1 cellular context compared by ENCODE assay signal in the genomic region with DNA sequence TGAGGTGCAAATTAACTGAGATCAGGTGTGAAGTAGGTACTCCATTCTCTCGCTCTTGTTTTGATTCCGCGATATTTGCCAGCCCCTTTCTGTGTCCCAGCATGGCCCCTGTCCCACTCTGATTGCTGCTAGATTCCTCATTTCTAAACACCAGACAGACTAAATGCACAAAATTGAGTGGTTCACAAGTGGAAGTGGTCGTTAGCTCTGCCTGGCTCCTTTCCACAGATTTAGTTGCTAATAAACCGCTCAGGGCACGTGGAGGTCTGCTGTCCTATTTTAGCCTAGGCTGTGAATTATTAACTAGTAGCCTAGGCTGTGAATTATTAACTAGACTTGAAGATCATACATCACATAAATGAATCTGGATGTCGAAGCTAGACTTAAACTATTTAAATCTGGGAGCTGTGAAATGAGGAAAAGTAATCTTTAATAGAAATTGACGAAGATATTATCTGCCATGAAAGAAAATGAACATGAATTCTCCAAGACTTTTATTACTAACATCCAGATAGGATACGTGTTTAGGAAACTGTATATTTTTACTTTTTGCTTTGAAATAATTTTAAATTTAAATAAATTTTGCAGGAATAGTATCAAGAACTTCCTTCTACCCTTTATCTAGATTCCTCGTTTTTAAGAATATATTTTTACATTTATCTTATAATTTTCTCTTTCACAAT.
TF ChIP-seq lines count a peak whose summit lies in the region.

No MANE protein-coding gene starts in this region.

TF ChIP-seq in HepG2, 621 proteins besides CTCF, POLR2A, EP300 and RAD21 (continued from another document and continues in another):
- TF ChIP-seq, protein P1, sequence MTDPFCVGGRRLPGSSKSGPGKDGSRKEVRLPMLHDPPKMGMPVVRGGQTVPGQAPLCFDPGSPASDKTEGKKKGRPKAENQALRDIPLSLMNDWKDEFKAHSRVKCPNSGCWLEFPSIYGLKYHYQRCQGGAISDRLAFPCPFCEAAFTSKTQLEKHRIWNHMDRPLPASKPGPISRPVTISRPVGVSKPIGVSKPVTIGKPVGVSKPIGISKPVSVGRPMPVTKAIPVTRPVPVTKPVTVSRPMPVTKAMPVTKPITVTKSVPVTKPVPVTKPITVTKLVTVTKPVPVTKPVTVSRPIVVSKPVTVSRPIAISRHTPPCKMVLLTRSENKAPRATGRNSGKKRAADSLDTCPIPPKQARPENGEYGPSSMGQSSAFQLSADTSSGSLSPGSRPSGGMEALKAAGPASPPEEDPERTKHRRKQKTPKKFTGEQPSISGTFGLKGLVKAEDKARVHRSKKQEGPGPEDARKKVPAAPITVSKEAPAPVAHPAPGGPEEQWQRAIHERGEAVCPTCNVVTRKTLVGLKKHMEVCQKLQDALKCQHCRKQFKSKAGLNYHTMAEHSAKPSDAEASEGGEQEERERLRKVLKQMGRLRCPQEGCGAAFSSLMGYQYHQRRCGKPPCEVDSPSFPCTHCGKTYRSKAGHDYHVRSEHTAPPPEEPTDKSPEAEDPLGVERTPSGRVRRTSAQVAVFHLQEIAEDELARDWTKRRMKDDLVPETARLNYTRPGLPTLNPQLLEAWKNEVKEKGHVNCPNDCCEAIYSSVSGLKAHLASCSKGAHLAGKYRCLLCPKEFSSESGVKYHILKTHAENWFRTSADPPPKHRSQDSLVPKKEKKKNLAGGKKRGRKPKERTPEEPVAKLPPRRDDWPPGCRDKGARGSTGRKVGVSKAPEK (CRISPR knock-in tag; IDR thresholded peaks at IDR 0.05; ENCODE audit: borderline replicate concordance): no peak
- no peak for TF ChIP-seq SMAD1 (CRISPR knock-in tag; IDR thresholded peaks at IDR 0.05; ENCODE audit: borderline replicate concordance, low read depth)
- TF ChIP-seq, protein P2, sequence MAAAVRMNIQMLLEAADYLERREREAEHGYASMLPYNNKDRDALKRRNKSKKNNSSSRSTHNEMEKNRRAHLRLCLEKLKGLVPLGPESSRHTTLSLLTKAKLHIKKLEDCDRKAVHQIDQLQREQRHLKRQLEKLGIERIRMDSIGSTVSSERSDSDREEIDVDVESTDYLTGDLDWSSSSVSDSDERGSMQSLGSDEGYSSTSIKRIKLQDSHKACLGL (CRISPR knock-in tag; IDR thresholded peaks at IDR 0.05): no peak
- no peak for TF ChIP-seq HDAC1 (CRISPR knock-in tag; IDR thresholded peaks at IDR 0.05)
- TF ChIP-seq HOXA5 (CRISPR knock-in tag; IDR thresholded peaks at IDR 0.05): no peak
- TF ChIP-seq BRD4 (CRISPR knock-in tag; IDR thresholded peaks at IDR 0.05): no peak
- no peak for TF ChIP-seq RFXANK (CRISPR knock-in tag; IDR thresholded peaks at IDR 0.05)
- TF ChIP-seq, protein P3, sequence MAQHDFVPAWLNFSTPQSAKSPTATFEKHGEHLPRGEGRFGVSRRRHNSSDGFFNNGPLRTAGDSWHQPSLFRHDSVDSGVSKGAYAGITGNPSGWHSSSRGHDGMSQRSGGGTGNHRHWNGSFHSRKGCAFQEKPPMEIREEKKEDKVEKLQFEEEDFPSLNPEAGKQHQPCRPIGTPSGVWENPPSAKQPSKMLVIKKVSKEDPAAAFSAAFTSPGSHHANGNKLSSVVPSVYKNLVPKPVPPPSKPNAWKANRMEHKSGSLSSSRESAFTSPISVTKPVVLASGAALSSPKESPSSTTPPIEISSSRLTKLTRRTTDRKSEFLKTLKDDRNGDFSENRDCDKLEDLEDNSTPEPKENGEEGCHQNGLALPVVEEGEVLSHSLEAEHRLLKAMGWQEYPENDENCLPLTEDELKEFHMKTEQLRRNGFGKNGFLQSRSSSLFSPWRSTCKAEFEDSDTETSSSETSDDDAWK (CRISPR knock-in tag; IDR thresholded peaks at IDR 0.05): no peak
- no peak for TF ChIP-seq ZNF572 (CRISPR knock-in tag; IDR thresholded peaks at IDR 0.05)
- TF ChIP-seq PAF1 (CRISPR knock-in tag; IDR thresholded peaks at IDR 0.05): no peak
- no peak for TF ChIP-seq NFKBIZ (CRISPR knock-in tag; IDR thresholded peaks at IDR 0.05)
- TF ChIP-seq SMARCE1 (IDR thresholded peaks at IDR 0.05; ENCODE audit: borderline replicate concordance): no peak
- TF ChIP-seq, protein P4, sequence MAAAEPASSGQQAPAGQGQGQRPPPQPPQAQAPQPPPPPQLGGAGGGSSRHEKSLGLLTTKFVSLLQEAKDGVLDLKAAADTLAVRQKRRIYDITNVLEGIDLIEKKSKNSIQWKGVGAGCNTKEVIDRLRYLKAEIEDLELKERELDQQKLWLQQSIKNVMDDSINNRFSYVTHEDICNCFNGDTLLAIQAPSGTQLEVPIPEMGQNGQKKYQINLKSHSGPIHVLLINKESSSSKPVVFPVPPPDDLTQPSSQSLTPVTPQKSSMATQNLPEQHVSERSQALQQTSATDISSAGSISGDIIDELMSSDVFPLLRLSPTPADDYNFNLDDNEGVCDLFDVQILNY (CRISPR knock-in tag; conservative IDR thresholded peaks at IDR 0.05): no peak
- TF ChIP-seq, protein P5, sequence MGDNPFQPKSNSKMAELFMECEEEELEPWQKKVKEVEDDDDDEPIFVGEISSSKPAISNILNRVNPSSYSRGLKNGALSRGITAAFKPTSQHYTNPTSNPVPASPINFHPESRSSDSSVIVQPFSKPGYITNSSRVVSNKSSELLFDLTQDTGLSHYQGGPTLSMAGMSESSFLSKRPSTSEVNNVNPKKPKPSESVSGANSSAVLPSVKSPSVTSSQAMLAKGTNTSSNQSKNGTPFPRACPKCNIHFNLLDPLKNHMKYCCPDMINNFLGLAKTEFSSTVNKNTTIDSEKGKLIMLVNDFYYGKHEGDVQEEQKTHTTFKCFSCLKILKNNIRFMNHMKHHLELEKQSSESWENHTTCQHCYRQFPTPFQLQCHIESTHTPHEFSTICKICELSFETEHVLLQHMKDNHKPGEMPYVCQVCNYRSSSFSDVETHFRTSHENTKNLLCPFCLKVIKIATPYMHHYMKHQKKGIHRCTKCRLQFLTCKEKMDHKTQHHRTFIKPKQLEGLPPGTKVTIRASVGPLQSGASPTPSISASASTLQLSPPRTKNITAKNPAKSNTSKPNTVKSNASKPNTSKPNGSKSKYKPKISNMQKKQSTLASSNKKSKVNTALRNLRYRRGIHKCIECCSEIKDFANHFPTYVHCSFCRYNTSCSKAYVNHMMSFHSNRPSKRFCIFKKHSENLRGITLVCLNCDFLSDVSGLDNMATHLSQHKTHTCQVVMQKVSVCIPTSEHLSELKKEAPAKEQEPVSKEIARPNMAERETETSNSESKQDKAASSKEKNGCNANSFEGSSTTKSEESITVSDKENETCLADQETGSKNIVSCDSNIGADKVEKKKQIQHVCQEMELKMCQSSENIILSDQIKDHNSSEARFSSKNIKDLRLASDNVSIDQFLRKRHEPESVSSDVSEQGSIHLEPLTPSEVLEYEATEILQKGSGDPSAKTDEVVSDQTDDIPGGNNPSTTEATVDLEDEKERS (CRISPR knock-in tag; IDR thresholded peaks at IDR 0.05): no peak
- TF ChIP-seq KDM1A (CRISPR knock-in tag; IDR thresholded peaks at IDR 0.05): no peak
- TF ChIP-seq SATB2 (CRISPR knock-in tag; IDR thresholded peaks at IDR 0.05): 0 out of 2 replicates have a peak, but pooled peaks have one; percentile 70
- TF ChIP-seq, protein P6, sequence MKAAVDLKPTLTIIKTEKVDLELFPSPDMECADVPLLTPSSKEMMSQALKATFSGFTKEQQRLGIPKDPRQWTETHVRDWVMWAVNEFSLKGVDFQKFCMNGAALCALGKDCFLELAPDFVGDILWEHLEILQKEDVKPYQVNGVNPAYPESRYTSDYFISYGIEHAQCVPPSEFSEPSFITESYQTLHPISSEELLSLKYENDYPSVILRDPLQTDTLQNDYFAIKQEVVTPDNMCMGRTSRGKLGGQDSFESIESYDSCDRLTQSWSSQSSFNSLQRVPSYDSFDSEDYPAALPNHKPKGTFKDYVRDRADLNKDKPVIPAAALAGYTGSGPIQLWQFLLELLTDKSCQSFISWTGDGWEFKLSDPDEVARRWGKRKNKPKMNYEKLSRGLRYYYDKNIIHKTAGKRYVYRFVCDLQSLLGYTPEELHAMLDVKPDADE (CRISPR knock-in tag; IDR thresholded peaks at IDR 0.05): no peak
- TF ChIP-seq ZNF777 (CRISPR knock-in tag; IDR thresholded peaks at IDR 0.05): no peak
- TF ChIP-seq CHD4 (IDR thresholded peaks at IDR 0.05; ENCODE audit: borderline replicate concordance, low read length): no peak
- no peak for TF ChIP-seq ATRX (CRISPR knock-in tag; IDR thresholded peaks at IDR 0.05; ENCODE audit: borderline replicate concordance)
- TF ChIP-seq, protein P7, sequence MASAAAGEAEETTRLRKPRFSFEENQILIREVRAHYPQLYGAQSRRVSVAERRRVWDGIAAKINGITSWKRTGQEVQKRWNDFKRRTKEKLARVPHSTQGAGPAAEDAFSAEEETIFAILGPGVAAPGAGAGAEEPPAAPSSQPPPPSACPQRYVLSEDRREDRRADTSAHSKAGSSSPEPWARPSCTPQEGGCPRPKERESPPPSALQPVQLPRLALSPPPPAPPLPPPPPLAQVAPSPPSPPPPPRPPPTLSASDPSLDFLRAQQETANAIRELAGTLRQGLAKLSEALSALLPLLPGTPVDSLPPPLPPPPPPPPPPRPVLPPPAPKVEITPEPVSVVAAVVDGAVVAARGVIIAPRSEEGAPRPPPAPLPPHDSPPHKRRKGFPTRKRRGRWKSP (CRISPR knock-in tag; IDR thresholded peaks at IDR 0.05): no peak
- TF ChIP-seq PRMT3 (CRISPR knock-in tag; IDR thresholded peaks at IDR 0.05; ENCODE audit: borderline replicate concordance, low read depth): no peak
- TF ChIP-seq GATAD2A (CRISPR knock-in tag; IDR thresholded peaks at IDR 0.05): peak; percentile 85
- TF ChIP-seq, protein P8, sequence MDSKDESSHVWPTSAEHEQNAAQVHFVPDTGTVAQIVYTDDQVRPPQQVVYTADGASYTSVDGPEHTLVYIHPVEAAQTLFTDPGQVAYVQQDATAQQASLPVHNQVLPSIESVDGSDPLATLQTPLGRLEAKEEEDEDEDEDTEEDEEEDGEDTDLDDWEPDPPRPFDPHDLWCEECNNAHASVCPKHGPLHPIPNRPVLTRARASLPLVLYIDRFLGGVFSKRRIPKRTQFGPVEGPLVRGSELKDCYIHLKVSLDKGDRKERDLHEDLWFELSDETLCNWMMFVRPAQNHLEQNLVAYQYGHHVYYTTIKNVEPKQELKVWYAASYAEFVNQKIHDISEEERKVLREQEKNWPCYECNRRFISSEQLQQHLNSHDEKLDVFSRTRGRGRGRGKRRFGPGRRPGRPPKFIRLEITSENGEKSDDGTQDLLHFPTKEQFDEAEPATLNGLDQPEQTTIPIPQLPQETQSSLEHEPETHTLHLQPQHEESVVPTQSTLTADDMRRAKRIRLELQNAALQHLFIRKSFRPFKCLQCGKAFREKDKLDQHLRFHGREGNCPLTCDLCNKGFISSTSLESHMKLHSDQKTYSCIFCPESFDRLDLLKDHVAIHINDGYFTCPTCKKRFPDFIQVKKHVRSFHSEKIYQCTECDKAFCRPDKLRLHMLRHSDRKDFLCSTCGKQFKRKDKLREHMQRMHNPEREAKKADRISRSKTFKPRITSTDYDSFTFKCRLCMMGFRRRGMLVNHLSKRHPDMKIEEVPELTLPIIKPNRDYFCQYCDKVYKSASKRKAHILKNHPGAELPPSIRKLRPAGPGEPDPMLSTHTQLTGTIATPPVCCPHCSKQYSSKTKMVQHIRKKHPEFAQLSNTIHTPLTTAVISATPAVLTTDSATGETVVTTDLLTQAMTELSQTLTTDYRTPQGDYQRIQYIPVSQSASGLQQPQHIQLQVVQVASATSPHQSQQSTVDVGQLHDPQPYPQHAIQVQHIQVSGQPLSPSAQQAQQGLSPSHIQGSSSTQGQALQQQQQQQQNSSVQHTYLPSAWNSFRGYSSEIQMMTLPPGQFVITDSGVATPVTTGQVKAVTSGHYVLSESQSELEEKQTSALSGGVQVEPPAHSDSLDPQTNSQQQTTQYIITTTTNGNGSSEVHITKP (CRISPR knock-in tag; IDR thresholded peaks at IDR 0.05; ENCODE audit: low read depth): no peak
- peak; percentile 59 for TF ChIP-seq RARA (CRISPR knock-in tag; IDR thresholded peaks at IDR 0.05)
- TF ChIP-seq, protein P9, sequence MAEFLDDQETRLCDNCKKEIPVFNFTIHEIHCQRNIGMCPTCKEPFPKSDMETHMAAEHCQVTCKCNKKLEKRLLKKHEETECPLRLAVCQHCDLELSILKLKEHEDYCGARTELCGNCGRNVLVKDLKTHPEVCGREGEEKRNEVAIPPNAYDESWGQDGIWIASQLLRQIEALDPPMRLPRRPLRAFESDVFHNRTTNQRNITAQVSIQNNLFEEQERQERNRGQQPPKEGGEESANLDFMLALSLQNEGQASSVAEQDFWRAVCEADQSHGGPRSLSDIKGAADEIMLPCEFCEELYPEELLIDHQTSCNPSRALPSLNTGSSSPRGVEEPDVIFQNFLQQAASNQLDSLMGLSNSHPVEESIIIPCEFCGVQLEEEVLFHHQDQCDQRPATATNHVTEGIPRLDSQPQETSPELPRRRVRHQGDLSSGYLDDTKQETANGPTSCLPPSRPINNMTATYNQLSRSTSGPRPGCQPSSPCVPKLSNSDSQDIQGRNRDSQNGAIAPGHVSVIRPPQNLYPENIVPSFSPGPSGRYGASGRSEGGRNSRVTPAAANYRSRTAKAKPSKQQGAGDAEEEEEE (CRISPR knock-in tag; IDR thresholded peaks at IDR 0.05; ENCODE audit: borderline replicate concordance): no peak
- TF ChIP-seq, protein P10, sequence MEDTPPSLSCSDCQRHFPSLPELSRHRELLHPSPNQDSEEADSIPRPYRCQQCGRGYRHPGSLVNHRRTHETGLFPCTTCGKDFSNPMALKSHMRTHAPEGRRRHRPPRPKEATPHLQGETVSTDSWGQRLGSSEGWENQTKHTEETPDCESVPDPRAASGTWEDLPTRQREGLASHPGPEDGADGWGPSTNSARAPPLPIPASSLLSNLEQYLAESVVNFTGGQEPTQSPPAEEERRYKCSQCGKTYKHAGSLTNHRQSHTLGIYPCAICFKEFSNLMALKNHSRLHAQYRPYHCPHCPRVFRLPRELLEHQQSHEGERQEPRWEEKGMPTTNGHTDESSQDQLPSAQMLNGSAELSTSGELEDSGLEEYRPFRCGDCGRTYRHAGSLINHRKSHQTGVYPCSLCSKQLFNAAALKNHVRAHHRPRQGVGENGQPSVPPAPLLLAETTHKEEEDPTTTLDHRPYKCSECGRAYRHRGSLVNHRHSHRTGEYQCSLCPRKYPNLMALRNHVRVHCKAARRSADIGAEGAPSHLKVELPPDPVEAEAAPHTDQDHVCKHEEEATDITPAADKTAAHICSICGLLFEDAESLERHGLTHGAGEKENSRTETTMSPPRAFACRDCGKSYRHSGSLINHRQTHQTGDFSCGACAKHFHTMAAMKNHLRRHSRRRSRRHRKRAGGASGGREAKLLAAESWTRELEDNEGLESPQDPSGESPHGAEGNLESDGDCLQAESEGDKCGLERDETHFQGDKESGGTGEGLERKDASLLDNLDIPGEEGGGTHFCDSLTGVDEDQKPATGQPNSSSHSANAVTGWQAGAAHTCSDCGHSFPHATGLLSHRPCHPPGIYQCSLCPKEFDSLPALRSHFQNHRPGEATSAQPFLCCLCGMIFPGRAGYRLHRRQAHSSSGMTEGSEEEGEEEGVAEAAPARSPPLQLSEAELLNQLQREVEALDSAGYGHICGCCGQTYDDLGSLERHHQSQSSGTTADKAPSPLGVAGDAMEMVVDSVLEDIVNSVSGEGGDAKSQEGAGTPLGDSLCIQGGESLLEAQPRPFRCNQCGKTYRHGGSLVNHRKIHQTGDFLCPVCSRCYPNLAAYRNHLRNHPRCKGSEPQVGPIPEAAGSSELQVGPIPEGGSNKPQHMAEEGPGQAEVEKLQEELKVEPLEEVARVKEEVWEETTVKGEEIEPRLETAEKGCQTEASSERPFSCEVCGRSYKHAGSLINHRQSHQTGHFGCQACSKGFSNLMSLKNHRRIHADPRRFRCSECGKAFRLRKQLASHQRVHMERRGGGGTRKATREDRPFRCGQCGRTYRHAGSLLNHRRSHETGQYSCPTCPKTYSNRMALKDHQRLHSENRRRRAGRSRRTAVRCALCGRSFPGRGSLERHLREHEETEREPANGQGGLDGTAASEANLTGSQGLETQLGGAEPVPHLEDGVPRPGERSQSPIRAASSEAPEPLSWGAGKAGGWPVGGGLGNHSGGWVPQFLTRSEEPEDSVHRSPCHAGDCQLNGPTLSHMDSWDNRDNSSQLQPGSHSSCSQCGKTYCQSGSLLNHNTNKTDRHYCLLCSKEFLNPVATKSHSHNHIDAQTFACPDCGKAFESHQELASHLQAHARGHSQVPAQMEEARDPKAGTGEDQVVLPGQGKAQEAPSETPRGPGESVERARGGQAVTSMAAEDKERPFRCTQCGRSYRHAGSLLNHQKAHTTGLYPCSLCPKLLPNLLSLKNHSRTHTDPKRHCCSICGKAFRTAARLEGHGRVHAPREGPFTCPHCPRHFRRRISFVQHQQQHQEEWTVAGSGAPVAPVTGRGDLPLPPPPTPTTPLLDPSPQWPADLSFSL (CRISPR knock-in tag; IDR thresholded peaks at IDR 0.05): no peak
- TF ChIP-seq HOXA7 (CRISPR knock-in tag; IDR thresholded peaks at IDR 0.05): no peak
